Comparison of ENCODE assay signal across 26 cellular contexts in genomic region chr7:50273301-50273700, GRCh38. TPM values are rescaled to one million over a fixed set of nuclear protein-coding genes. Genes with fewer than 3 reads are reported as not detected.
DNase-seq lines count a peak whose midpoint lies in the region; ATAC-seq and TF ChIP-seq lines count a peak whose summit lies in the region.
"Had no signal": no experiment of that assay in that cellular context is flagged by ENCODE, and none has a peak within 500 bp of the region (broad histone marks: within the 10 kb centered on the region; RNA-seq: fewer than 3 reads in every experiment).

No MANE protein-coding gene starts in this region.

- H3K4me3 Mint-ChIP-seq in CD8-positive, alpha-beta T cell, result no peak overlapping the region
- H3K4me3 Mint-ChIP-seq in memory B cell, result no peak overlapping the region
- H3K4me3 Mint-ChIP-seq: activated CD4-positive, alpha-beta T cell treated with anti-CD3 and anti-CD28 coated beads for 36 hours; activated naive CD4-positive, alpha-beta T cell treated with anti-CD3 and anti-CD28 coated beads, Interleukin-2, amount 50 U/mL, for 24 hours; H9; T-helper 1 cell treated with Interleukin-12 subunit alpha and Interleukin-12 subunit beta and Interleukin-4 antibody, amounts not matched to agents 30 μg/mL and 1 μg/mL, for 36 hours had no signal

- H3K36me3 Mint-ChIP-seq in CD8-positive, alpha-beta T cell, result no peaks in the 10 kb centered on the region
- H3K36me3 Mint-ChIP-seq in memory B cell, result peaks cover 3% of the 10 kb centered on the region
- H3K36me3 Mint-ChIP-seq: activated naive CD4-positive, alpha-beta T cell treated with anti-CD3 and anti-CD28 coated beads, Interleukin-2, amount 50 U/mL, for 24 hours had no signal

- peaks cover 2% of the 10 kb centered on the region for H3K9me3 Mint-ChIP-seq in CD8-positive, alpha-beta T cell
- H3K9me3 Mint-ChIP-seq in memory B cell, result peaks cover 3% of the 10 kb centered on the region
- H3K9me3 Mint-ChIP-seq: H9, immature natural killer cell had no signal

- H3K27ac ChIP-seq in CD8-positive, alpha-beta T cell (ENCODE audit: low read depth, low read length), result no peak overlapping the region
- H3K27ac ChIP-seq: gastrocnemius medialis, hepatocyte, ovary, thyroid gland had no signal

- intact Hi-C loops in CD8-positive, alpha-beta T cell (cut with DNase I, micrococcal nuclease), result no loop called here

- no peak for DNase-seq in CD8-positive, alpha-beta T cell
- DNase-seq in NAMALWA (ENCODE audit: low spot score) (peak; percentile 48), memory B cell (ENCODE audit: low spot score in 2 of 2) (no peak), superior temporal gyrus (ENCODE audit: extremely low spot score) (no peak)
- DNase-seq: activated CD4-positive, alpha-beta T cell treated with anti-CD3 and anti-CD28 coated beads for 36 hours; caudate nucleus; CD4-positive, alpha-beta memory T cell; gastrocnemius medialis; H9; immature natural killer cell; naive B cell; NCI-H146; NCI-H510A; ovary; retina; stimulated activated naive CD4-positive, alpha-beta T cell; thyroid gland had no signal

- H3K4me3 ChIP-seq in CD8-positive, alpha-beta T cell (ENCODE audit: low read depth, low read length), result no peak overlapping the region
- H3K4me3 ChIP-seq: gastrocnemius medialis, hepatocyte, ovary, thyroid gland had no signal

- H3K27ac Mint-ChIP-seq in CD8-positive, alpha-beta T cell, result peak overlapping the region; percentile 41
- peak overlapping the region; percentile 53 for H3K27ac Mint-ChIP-seq in memory B cell
- H3K27ac Mint-ChIP-seq: activated CD4-positive, alpha-beta T cell treated with anti-CD3 and anti-CD28 coated beads for 36 hours; H9; T-helper 1 cell treated with Interleukin-12 subunit alpha and Interleukin-12 subunit beta and Interleukin-4 antibody, amounts not matched to agents 30 μg/mL and 1 μg/mL, for 36 hours had no signal

- no peak for TF ChIP-seq CTCF in CD8-positive, alpha-beta T cell (IDR thresholded peaks at IDR 0.05)

- H3K9me3 ChIP-seq in CD8-positive, alpha-beta T cell (ENCODE audit: low read length), result no peaks in the 10 kb centered on the region
- H3K9me3 ChIP-seq: gastrocnemius medialis, ovary, thyroid gland had no signal

- CTCF ChIA-PET in CD8-positive, alpha-beta T cell (lab: Charles Lee), result interaction anchor here (1.1 to 5.9 kb wide), 9 partner anchors 15 to 145 kb away, joined by 3 to 33 read pairs (median 3); partner anchors contain the start of gene IKZF1

- ATAC-seq in CD8-positive, alpha-beta T cell, result no peak
- ATAC-seq in GM18909 (IDR thresholded peaks at IDR 0.05; ENCODE audit: poor library complexity, unreplicated experiment) (peak; percentile 6), memory B cell (ENCODE audit: low read depth) (no peak), HG02870 (IDR thresholded peaks at IDR 0.05; ENCODE audit: unreplicated experiment) (no peak), HG02852 (IDR thresholded peaks at IDR 0.05; ENCODE audit: unreplicated experiment) (no peak)
- ATAC-seq: gastrocnemius medialis, left lobe of liver had no signal

- no peaks in the 10 kb centered on the region for H3K36me3 ChIP-seq in CD8-positive, alpha-beta T cell (ENCODE audit: insufficient read depth, low read length)
- H3K36me3 ChIP-seq: gastrocnemius medialis, ovary, thyroid gland had no signal

- H3K4me1 Mint-ChIP-seq in CD8-positive, alpha-beta T cell (ENCODE audit: low read depth), result peaks cover 66% of the 10 kb centered on the region
- peaks cover 53% of the 10 kb centered on the region for H3K4me1 Mint-ChIP-seq in memory B cell
- H3K4me1 Mint-ChIP-seq: H9 had no signal

- no peaks in the 10 kb centered on the region for H3K27me3 Mint-ChIP-seq in CD8-positive, alpha-beta T cell (ENCODE audit: low read depth)
- no peaks in the 10 kb centered on the region for H3K27me3 Mint-ChIP-seq in memory B cell
- H3K27me3 Mint-ChIP-seq: activated CD4-positive, alpha-beta T cell treated with anti-CD3 and anti-CD28 coated beads for 36 hours; activated naive CD4-positive, alpha-beta T cell treated with anti-CD3 and anti-CD28 coated beads, Interleukin-2, amount 50 U/mL, for 24 hours; CD4-positive, alpha-beta memory T cell; naive B cell had no signal

- no peaks in the 10 kb centered on the region for H3K27me3 ChIP-seq in CD8-positive, alpha-beta T cell (ENCODE audit: insufficient read depth, low read length)
- H3K27me3 ChIP-seq: hepatocyte, ovary, thyroid gland had no signal

- H3K4me1 ChIP-seq in CD8-positive, alpha-beta T cell (ENCODE audit: insufficient read depth, low read length), result peaks cover 64% of the 10 kb centered on the region
- H3K4me1 ChIP-seq: gastrocnemius medialis, thyroid gland had no signal

- POLR2A ChIA-PET in CD8-positive, alpha-beta T cell (lab: Charles Lee), result interaction anchor here (0.7 to 3.2 kb wide), 6 partner anchors 10 to 39 kb away, joined by 3 to 17 read pairs (median 4); partner anchors contain the start of gene IKZF1

RNA-seq across cellular contexts. Expression of gene IKZF1, which starts 31.2 kb away (rescaled TPM):
- 100 to 1,000 TPM; 248 TPM for total RNA-seq in CD8-positive, alpha-beta T cell
- total RNA-seq: G401, RPMI7951 had no signal
